ENCODE assay signal across 14 cellular contexts in the genomic region with DNA sequence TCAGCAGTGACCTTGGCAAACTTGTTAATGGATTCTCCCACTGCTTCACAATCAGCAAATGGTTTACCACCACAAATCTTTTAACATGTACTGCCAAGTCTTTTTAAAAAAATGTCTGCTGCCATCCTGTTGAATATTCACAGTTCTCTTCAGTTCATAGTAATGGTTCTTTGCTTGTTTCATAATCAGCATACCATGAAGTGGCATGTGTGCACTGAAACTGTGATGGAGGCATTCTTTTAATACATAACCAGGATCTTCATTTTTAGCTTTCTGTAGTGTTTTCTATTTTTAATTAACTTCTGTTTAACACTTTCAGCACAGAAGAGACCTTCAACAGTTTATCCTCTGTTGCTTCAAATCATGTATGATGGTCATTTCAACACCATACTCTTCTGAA.
DNase-seq lines count a peak whose midpoint lies in the region; ATAC-seq and TF ChIP-seq lines count a peak whose summit lies in the region.
"Had no signal": no experiment of that assay in that cellular context is flagged by ENCODE, and none has a peak within 500 bp of the region (broad histone marks: within the 10 kb centered on the region; RNA-seq: fewer than 3 reads in every experiment).

No MANE protein-coding gene starts in this region.

- ATAC-seq in GM18498 (IDR thresholded peaks at IDR 0.05; ENCODE audit: unreplicated experiment) (peak; percentile 86), GM19468 (IDR thresholded peaks at IDR 0.05; ENCODE audit: extremely low read depth, unreplicated experiment) (peak; percentile 74), HG02943 (IDR thresholded peaks at IDR 0.05; ENCODE audit: low read depth, unreplicated experiment) (peak; percentile 91), HG03558 (IDR thresholded peaks at IDR 0.05; ENCODE audit: extremely low read depth, unreplicated experiment) (peak; percentile 53), psoas muscle (no peak)
- ATAC-seq: stimulated activated naive B cell treated with anti-CD40 and anti-IgM and Interleukin-4, amounts not matched to agents 10 μg/mL and 1 μg/mL and 100 μg/mL, for 72 hours; upper lobe of right lung had no signal

- no peak for TF ChIP-seq CTCF in psoas muscle (IDR thresholded peaks at IDR 0.05)

- DNase-seq in NCI-H146 (lab: John Stamatoyannopoulos, UW) (no peak), activated gamma-delta T cell (lab: John Stamatoyannopoulos, UW) (no peak), psoas muscle (no peak), GF-D8 (lab: John Stamatoyannopoulos, UW) (no peak)
- DNase-seq: activated CD4-positive, alpha-beta T cell treated with anti-CD3 and anti-CD28 coated beads, Interleukin-2, amount 50 U/mL, for 1 hour; CD4-positive, alpha-beta memory T cell; NCI-H446; stimulated activated naive B cell treated with anti-CD40 and anti-IgM and Interleukin-4, amounts not matched to agents 10 μg/mL and 1 μg/mL and 100 μg/mL, for 72 hours; upper lobe of right lung had no signal

- H3K4me1 ChIP-seq in psoas muscle: no peaks in the 10 kb centered on the region
- H3K4me1 ChIP-seq: upper lobe of right lung had no signal

- no peaks in the 10 kb centered on the region for H3K27me3 ChIP-seq in psoas muscle (ENCODE audit: insufficient read depth in 3 of 3, low read length in 2 of 3)
- H3K27me3 ChIP-seq: SJSA1, upper lobe of right lung had no signal

- no peaks in the 10 kb centered on the region for H3K36me3 ChIP-seq in psoas muscle (ENCODE audit: insufficient read depth in 1 of 2, low read depth in 1 of 2)
- H3K36me3 ChIP-seq: SJSA1, upper lobe of right lung had no signal

- no peak overlapping the region for H3K4me3 ChIP-seq in psoas muscle
- H3K4me3 ChIP-seq: SJSA1, upper lobe of right lung had no signal

- peaks cover 2% of the 10 kb centered on the region for H3K9me3 ChIP-seq in psoas muscle
- H3K9me3 ChIP-seq: SJSA1, upper lobe of right lung had no signal

- intact Hi-C loops in psoas muscle (cut with DNase I): no loop called here

- no peak overlapping the region for H3K27ac ChIP-seq in psoas muscle
- H3K27ac ChIP-seq: SJSA1, upper lobe of right lung had no signal

Comparison
In these comparisons a context has a peak if more than half of its experiments do, and no peak if none do; other contexts are left out.
1. ATAC-seq: peak in GM18498 (single experiment), GM19468 (single experiment), HG02943 (single experiment) and HG03558 (single experiment); none in psoas muscle (0 of 4).